Comparison of ENCODE assay signal across 8 cellular contexts in genomic region chr1:185317034-185317885, GRCh38. TPM values are rescaled to one million over a fixed set of nuclear protein-coding genes. Genes with fewer than 3 reads are reported as not detected.
DNase-seq lines count a peak whose midpoint lies in the region; ATAC-seq, FAIRE-seq and TF ChIP-seq lines count a peak whose summit lies in the region.

IVNS1ABP (minus strand) TSS chr1:185317243; CDS start chr1:185309493, 7,750 bp downstream.

- H3K4me1 ChIP-seq in heart left ventricle (peaks cover 0 to 51% (median 32%) of the 10 kb centered on the region in 12 donors), upper lobe of left lung (peaks cover 29 to 45% (median 39%) of the 10 kb centered on the region in 4 donors)

- intact Hi-C loops in heart left ventricle (cut with DNase I) = loop anchor here in 9 of 10 donors (2.0 to 10.0 kb wide), 6 partner anchors 278 to 355 kb away; no protein-coding TSS in a partner anchor
- intact Hi-C loops in posterior cingulate gyrus (cut with DNase I) = loop anchor here (2.0 to 10.0 kb wide), 5 partner anchors 160 to 1060 kb away; partner anchors contain the start of genes EDEM3, ODR4, SWT1 and TPR

- TF ChIP-seq POLR2A in GM12891 (IDR thresholded peaks at IDR 0.05; ENCODE audit: low read depth, low read length) (peak; percentile 93), heart left ventricle (IDR thresholded peaks at IDR 0.05) (peak; percentile 87 to 97), upper lobe of left lung (IDR thresholded peaks at IDR 0.05) (peak; percentile 81 to 99 (median 96))

- peak within 1 kb of the TSS; percentile 91 for H3K27ac ChIP-seq in adipose tissue (ENCODE audit: low read depth, low read length)
- peak within 1 kb of the TSS; percentile 87 to 99 (median 96) for H3K27ac ChIP-seq in heart left ventricle
- peak within 1 kb of the TSS; percentile 91 to 99 (median 97) for H3K27ac ChIP-seq in upper lobe of left lung

- H3K9me3 ChIP-seq in heart left ventricle (peaks cover 0 to 3% (median 0%) of the 10 kb centered on the region in 12 donors), upper lobe of left lung (no peaks in the 10 kb centered on the region)

- peak in 1 of 4 donors; percentile 68 for TF ChIP-seq EP300 in upper lobe of left lung (IDR thresholded peaks at IDR 0.05)

- no peaks in the 10 kb centered on the region for H3K36me3 ChIP-seq in heart left ventricle
- H3K36me3 ChIP-seq in upper lobe of left lung = no peaks in the 10 kb centered on the region

- H3K4me3 ChIP-seq in heart left ventricle (peak within 1 kb of the TSS; percentile 66 to 99 (median 90)), upper lobe of left lung (peak within 1 kb of the TSS; percentile 61 to 96 (median 80))

- WGBS in adipose tissue, 3 donors = 1% methylated on average over 59 to 80 of the region's 80 CpGs
- WGBS in heart left ventricle, 4 donors = 0 to 3% (median 1%) methylated on average over 48 to 80 of the region's 80 CpGs
- 1% methylated on average over 44 to 62 of the region's 80 CpGs for WGBS in upper lobe of left lung, 2 donors

- TF ChIP-seq CTCF in heart left ventricle (IDR thresholded peaks at IDR 0.05) (peak in 3 of 12 donors; percentile 10 to 37 (median 12)), upper lobe of left lung (IDR thresholded peaks at IDR 0.05) (peak in 3 of 6 experiments; percentile 16 to 42 (median 37))

- peak; percentile 78 for DNase-seq in GM12891 (ENCODE audit: insufficient read length, low spot score)
- peak; percentile 95 for DNase-seq in NCI-H1436 (lab: John Stamatoyannopoulos, UW)
- peak; percentile 94 for DNase-seq in T follicular helper cell (ENCODE audit: low read depth)
- peak; percentile 95 to 98 (median 96) for DNase-seq in heart left ventricle
- peak; percentile 90 to 99 (median 93) for DNase-seq in posterior cingulate gyrus
- DNase-seq in upper lobe of left lung = peak; percentile 97 to 99

- no peaks in the 10 kb centered on the region for H3K27me3 ChIP-seq in heart left ventricle
- H3K27me3 ChIP-seq in upper lobe of left lung = no peaks in the 10 kb centered on the region

- peak; percentile 91 for FAIRE-seq in GM12891 (lab: Jason Lieb, UNC)

- peak; percentile 76 for ATAC-seq in HG02840 (IDR thresholded peaks at IDR 0.05; ENCODE audit: low FRiP score, unreplicated experiment)
- peak; percentile 90 to 94 (median 92) for ATAC-seq in heart left ventricle
- peak; percentile 93 to 97 for ATAC-seq in upper lobe of left lung (ENCODE audit: low FRiP score in 2 of 2)

TF ChIP-seq in GM12891, 5 proteins besides CTCF, POLR2A, EP300 and RAD21:
- TF ChIP-seq PAX5 (IDR thresholded peaks at IDR 0.05; ENCODE audit: insufficient read depth, low read length, severe bottlenecking) (no peak), SPI1 (IDR thresholded peaks at IDR 0.05; ENCODE audit: low read depth, low read length) (peak; percentile 51), POU2F2 (IDR thresholded peaks at IDR 0.05; ENCODE audit: low read depth, low read length) (0 out of 2 replicates have a peak, but pooled peaks have one; percentile 64), POLR2AphosphoS5 (IDR thresholded peaks at IDR 0.05; ENCODE audit: low read depth, low read length) (peak; percentile 96), TAF1 (IDR thresholded peaks at IDR 0.05; ENCODE audit: low read depth, low read length) (peak; percentile 97)
TF ChIP-seq in GM12891: peak in this region for 4.

RNA-seq across cellular contexts. Expression of gene IVNS1ABP, which starts in this region (rescaled TPM):
- polyA plus RNA-seq in GM12891 (2012; ENCODE audit: low read depth, missing spikeins) = 52.5 TPM
- polyA plus RNA-seq in adipose tissue (10 to 100 TPM; 24.3 to 41.6 (median 38.5) TPM), heart left ventricle (10 to 100 TPM; 27.5 to 38.5 TPM)
- total RNA-seq in heart left ventricle (10 to 100 TPM; 24.7 to 95.2 (median 60.6) TPM), upper lobe of left lung (100 to 1,000 TPM in 2 of 6 donors, 10 to 100 TPM in 4; 75.4 to 104 (median 83.6) TPM)

Comparison
In these comparisons a context has a peak if more than half of its experiments do, and no peak if none do; other contexts are left out.
1. Peak in every context shown above with its lines: DNase-seq, ATAC-seq, H3K4me3 ChIP-seq and H3K27ac ChIP-seq.